ENCODE assay signal across 7 cellular contexts in genomic region chr20:62824476-62825287, GRCh38. TPM values are rescaled to one million over a fixed set of nuclear protein-coding genes. Genes with fewer than 3 reads are reported as not detected.
DNase-seq lines count a peak whose midpoint lies in the region; ATAC-seq and TF ChIP-seq lines count a peak whose summit lies in the region.

No MANE protein-coding gene starts in this region.

- in situ Hi-C loops in GM13976 (cut with MboI; ENCODE audit: low sequenced_read_pairs, unreplicated experiment), result no loop called here

- peak overlapping the region; percentile 48 for H3K4me3 Mint-ChIP-seq in activated B cell treated with CpG ODN at 0.5 μM for 24 hours

- H3K27ac ChIP-seq in heart right ventricle, result peak overlapping the region in 1 of 10 donors; percentile 52

- WGBS in heart right ventricle, 2 donors, result 29 to 59% methylated on average over 19 to 28 of the region's 34 CpGs

- H3K9me3 Mint-ChIP-seq in activated B cell treated with CpG ODN at 0.5 μM for 24 hours, result no peaks in the 10 kb centered on the region

- peaks cover 21% of the 10 kb centered on the region for H3K4me1 Mint-ChIP-seq in activated B cell treated with CpG ODN at 0.5 μM for 24 hours

- H3K4me3 ChIP-seq in heart right ventricle, result peak overlapping the region in 5 of 10 donors; percentile 5 to 46 (median 35)

- CTCF ChIA-PET in activated B cell treated with CpG ODN at 0.5 μM for 24 hours (lab: Charles Lee), result no interaction called here

- ATAC-seq in activated B cell treated with CpG ODN at 0.5 μM for 24 hours (ENCODE audit: low read depth) (peak; percentile 63), heart right ventricle (peak in 5 of 8 donors; percentile 34 to 79 (median 43)), GM18909 (IDR thresholded peaks at IDR 0.05; ENCODE audit: poor library complexity, unreplicated experiment) (no peak)

- H3K4me1 ChIP-seq in heart right ventricle, result peaks cover under 1 to 20% (median 11%) of the 10 kb centered on the region in 9 donors

- DNase-seq in GM13976 (ENCODE audit: low spot score), result peak; percentile 78
- DNase-seq in NAMALWA (ENCODE audit: low spot score), result peak; percentile 82
- no peak for DNase-seq in activated B cell treated with CpG ODN at 0.5 μM for 24 hours
- DNase-seq in heart right ventricle, result peak in 1 of 2 donors; percentile 57
- DNase-seq in stimulated activated CD4-positive, alpha-beta T cell treated with anti-CD3 and anti-CD28 coated beads, Interleukin-4, amount 100 ng/mL, for 48 hours (ENCODE audit: low read depth in 2 of 2), result peak; percentile 24 to 53
- no peak for DNase-seq in inferior parietal cortex (ENCODE audit: extremely low spot score)

- POLR2A ChIA-PET in activated B cell treated with CpG ODN at 0.5 μM for 24 hours (lab: Charles Lee), result interaction anchor here (0.6 to 2.0 kb wide), 7 partner anchors 10 to 325 kb away, joined by 3 to 11 read pairs (median 4); partner anchors contain the start of genes SLCO4A1 and TCFL5

- TF ChIP-seq CTCF in GM13976 (IDR thresholded peaks at IDR 0.05; ENCODE audit: borderline replicate concordance, control extremely low read depth, extremely low read depth, insufficient read depth, missing control alignments) (no peak), activated B cell treated with CpG ODN at 0.5 μM for 24 hours (IDR thresholded peaks at IDR 0.05) (no peak), heart right ventricle (IDR thresholded peaks at IDR 0.05) (no peak)

- H3K27me3 ChIP-seq in heart right ventricle, result no peaks in the 10 kb centered on the region

- H3K27ac Mint-ChIP-seq in activated B cell treated with CpG ODN at 0.5 μM for 24 hours, result no peak overlapping the region

- H3K36me3 Mint-ChIP-seq in activated B cell treated with CpG ODN at 0.5 μM for 24 hours (ENCODE audit: low read depth), result no peaks in the 10 kb centered on the region

- H3K27me3 Mint-ChIP-seq in activated B cell treated with CpG ODN at 0.5 μM for 24 hours, result peaks cover 4% of the 10 kb centered on the region

- H3K36me3 ChIP-seq in heart right ventricle, result no peaks in the 10 kb centered on the region

- intact Hi-C loops in activated B cell treated with CpG ODN at 0.5 μM for 24 hours (cut with micrococcal nuclease) (no loop called here), heart right ventricle (cut with DNase I) (no loop called here)

- no peaks in the 10 kb centered on the region for H3K9me3 ChIP-seq in heart right ventricle

RNA-seq across cellular contexts. Expression of gene COL9A3, which starts 7.8 kb away (rescaled TPM):
- total RNA-seq in activated B cell treated with CpG ODN at 0.5 μM for 24 hours, result 33.2 and 37.6 TPM in 2 replicates
- total RNA-seq in heart right ventricle, result 1 to 10 TPM in 8 of 10 donors, under 1 TPM in 2; 0.45 to 3.6 (median 1.8) TPM
- polyA plus RNA-seq in heart right ventricle, result 10 to 100 TPM in 1 of 2 donors, 1 to 10 TPM in 1; 4.5 to 15.2 TPM

RNA-seq across cellular contexts. Expression of gene OGFR, which starts 20.0 kb away (rescaled TPM):
- 74.6 and 78.9 TPM in 2 replicates for total RNA-seq in activated B cell treated with CpG ODN at 0.5 μM for 24 hours
- 10 to 100 TPM; 13.0 to 37.5 (median 16.8) TPM for total RNA-seq in heart right ventricle
- 10 to 100 TPM; 17.7 to 34.5 TPM for polyA plus RNA-seq in heart right ventricle

RNA-seq across cellular contexts. Expression of gene MRGBP, which starts 28.4 kb away (rescaled TPM):
- 9.8 and 10.7 TPM in 2 replicates for total RNA-seq in activated B cell treated with CpG ODN at 0.5 μM for 24 hours
- total RNA-seq in heart right ventricle, result 1 to 10 TPM; 6.8 to 10.0 (median 8.1) TPM
- polyA plus RNA-seq in heart right ventricle, result 10 to 100 TPM in 1 of 2 donors, 1 to 10 TPM in 1; 6.5 to 10.8 TPM

RNA-seq across cellular contexts. Expression of gene TCFL5, which starts 36.9 kb away (rescaled TPM):
- total RNA-seq in activated B cell treated with CpG ODN at 0.5 μM for 24 hours (54.5 and 55.6 TPM in 2 replicates), heart right ventricle (1 to 10 TPM; 3.5 to 8.3 (median 6.5) TPM)
- 1 to 10 TPM; 2.5 to 3.4 TPM for polyA plus RNA-seq in heart right ventricle

Comparison
In these comparisons a context has a peak if more than half of its experiments do, and no peak if none do; other contexts are left out.
1. DNase-seq: peak in GM13976 (single experiment), NAMALWA (single experiment) and stimulated activated CD4-positive, alpha-beta T cell treated with anti-CD3 and anti-CD28 coated beads, Interleukin-4, amount 100 ng/mL, for 48 hours (2 of 2); none in activated B cell treated with CpG ODN at 0.5 μM for 24 hours (single experiment) and inferior parietal cortex (single experiment).